Comparison of ENCODE assay signal across 9 cellular contexts in genomic region chr14:33475623-33476022, GRCh38.
DNase-seq lines count a peak whose midpoint lies in the region; ATAC-seq and TF ChIP-seq lines count a peak whose summit lies in the region.
"Had no signal": no experiment of that assay in that cellular context is flagged by ENCODE, and none has a peak within 500 bp of the region (broad histone marks: within the 10 kb centered on the region; RNA-seq: fewer than 3 reads in every experiment).

No MANE protein-coding gene starts in this region.

- no peaks in the 10 kb centered on the region for H3K79me2 ChIP-seq in HCT116 (ENCODE audit: insufficient read depth, low read length)

- H3K27me3 Mint-ChIP-seq in Calu3 (ENCODE audit: unreplicated experiment), result peaks cover 72% of the 10 kb centered on the region
- H3K27me3 Mint-ChIP-seq in brain, result no peaks in the 10 kb centered on the region

- H3K36me3 Mint-ChIP-seq in Calu3 (ENCODE audit: insufficient read depth, unreplicated experiment) (no peaks in the 10 kb centered on the region), brain (no peaks in the 10 kb centered on the region)

- TF ChIP-seq RAD21 in HCT116 (IDR thresholded peaks at IDR 0.05; ENCODE audit: low read depth), result no peak; the same call in 1 of the 2 replicates

- no peak overlapping the region for H3K27ac ChIP-seq in HCT116 (ENCODE audit: low read depth, low read length)
- H3K27ac ChIP-seq: tibial nerve had no signal

- no peaks in the 10 kb centered on the region for H3K36me3 ChIP-seq in HCT116 (ENCODE audit: control insufficient read depth in 1 of 2, insufficient read depth in 2 of 2, low read length in 2 of 2)
- H3K36me3 ChIP-seq: tibial nerve had no signal

- no peak overlapping the region for H3K9ac ChIP-seq in HCT116 (ENCODE audit: low read length)

- RAD21 ChIA-PET in HCT116 (lab: Charles Lee; ENCODE audit: low non-redundant PET in 1 of 2, low total read pairs in 2 of 2, uncharacterized antibody in 2 of 2, unreplicated experiment in 2 of 2), result no interaction called here

- no peaks in the 10 kb centered on the region for H3K4me1 ChIP-seq in HCT116 (ENCODE audit: control insufficient read depth in 1 of 2, insufficient read depth in 2 of 2, low read length in 2 of 2)

- POLR2A ChIA-PET in HCT116 (lab: Charles Lee), result no interaction called here

- H3K4me3 Mint-ChIP-seq in Calu3 (ENCODE audit: low read depth, unreplicated experiment), result no peak overlapping the region
- no peak overlapping the region for H3K4me3 Mint-ChIP-seq in brain

- no peak overlapping the region for H2AFZ ChIP-seq in HCT116 (ENCODE audit: low read depth, low read length, poor library complexity, severe bottlenecking)

- no peaks in the 10 kb centered on the region for H3K27me3 ChIP-seq in HCT116 (ENCODE audit: insufficient read depth, low read length)
- H3K27me3 ChIP-seq: tibial nerve had no signal

- H3K9me2 ChIP-seq in HCT116 (ENCODE audit: insufficient read depth), result no peaks in the 10 kb centered on the region

- ATAC-seq in HCT116 (no peak), HG02870 (IDR thresholded peaks at IDR 0.05; ENCODE audit: unreplicated experiment) (no peak), HG03342 (IDR thresholded peaks at IDR 0.05; ENCODE audit: unreplicated experiment) (no peak), HG02678 (IDR thresholded peaks at IDR 0.05; ENCODE audit: unreplicated experiment) (no peak)

- intact Hi-C loops in Calu3 (cut with micrococcal nuclease; ENCODE audit: unreplicated experiment), result loop anchor here (1.0 kb wide), 2 partner anchors 317 to 849 kb away; no protein-coding TSS in a partner anchor
- intact Hi-C loops in HCT116 (cut with micrococcal nuclease), result loop anchor here (5.0 kb wide), 1 partner anchor 317 kb away; no protein-coding TSS in a partner anchor

- no peak overlapping the region for H3K4me3 ChIP-seq in HCT116 (replicated peaks in 1 of 2; ENCODE audit: low read depth in 1 of 2, low read length in 2 of 2)
- H3K4me3 ChIP-seq: tibial nerve had no signal

- no peaks in the 10 kb centered on the region for H4K20me1 ChIP-seq in HCT116 (ENCODE audit: insufficient read depth)

- no peaks in the 10 kb centered on the region for H3K9me3 Mint-ChIP-seq in Calu3 (ENCODE audit: low read depth, unreplicated experiment)
- no peaks in the 10 kb centered on the region for H3K9me3 Mint-ChIP-seq in brain

- H3K27ac Mint-ChIP-seq in Calu3 (ENCODE audit: unreplicated experiment), result no peak overlapping the region
- H3K27ac Mint-ChIP-seq in brain, result peak overlapping the region in 4 of 5 experiments; percentile 16 to 79 (median 46)

- BruUV-seq in Calu3 (replicated peaks; lab: Mats Ljungman, UMichigan) (no TSS peak), HCT116 (replicated peaks; lab: Mats Ljungman, UMichigan) (no TSS peak)

- H3K4me2 ChIP-seq in HCT116 (ENCODE audit: low read length), result no peak overlapping the region

- DNase-seq in Calu3 (peak; percentile 58), HCT116 (ENCODE audit: low read depth, low spot score) (no peak), NCI-H69 (lab: John Stamatoyannopoulos, UW) (peak; percentile 92), lung microvascular endothelial cell (ENCODE audit: low read depth in 2 of 2) (peak; percentile 79 to 87)

- peak; percentile 44 for TF ChIP-seq CTCF in Calu3 (IDR thresholded peaks at IDR 0.05; ENCODE audit: unreplicated experiment)
- TF ChIP-seq CTCF in HCT116 (IDR thresholded peaks at IDR 0.05 in 2 of 3, conservative IDR thresholded peaks at IDR 0.05 in 1 of 3; ENCODE audit: borderline replicate concordance in 1 of 3, insufficient read depth in 1 of 3, low read depth in 2 of 3, low read length in 2 of 3), result peak in 2 of 3 experiments; percentile 32 to 36; a peak in 4 of 6 replicates
- TF ChIP-seq CTCF in brain (conservative IDR thresholded peaks at IDR 0.05), result peak; percentile 58 to 64

- CTCF ChIA-PET in Calu3 (lab: Charles Lee), result interaction anchor here (1.3 kb wide), 1 partner anchor 318 kb away, joined by 4 read pairs; no protein-coding TSS in a partner anchor
- CTCF ChIA-PET in HCT116 (lab: Charles Lee), result no interaction called here

- no peaks in the 10 kb centered on the region for H3K9me3 ChIP-seq in HCT116 (ENCODE audit: control insufficient read depth in 1 of 2, insufficient read depth in 1 of 2, low read depth in 1 of 2, low read length in 2 of 2)
- H3K9me3 ChIP-seq: tibial nerve had no signal

- H3K4me1 Mint-ChIP-seq in Calu3 (ENCODE audit: low read depth, unreplicated experiment) (no peaks in the 10 kb centered on the region), brain (peaks cover 73% of the 10 kb centered on the region)

- TF ChIP-seq POLR2A in HCT116 (IDR thresholded peaks at IDR 0.05; ENCODE audit: borderline replicate concordance, extremely low read depth, insufficient read depth, insufficient read length), result no peak

TF ChIP-seq in HCT116, 20 proteins besides CTCF, POLR2A, EP300 and RAD21:
- TF ChIP-seq ZBTB33 (IDR thresholded peaks at IDR 0.05; ENCODE audit: extremely low read depth, insufficient replicate concordance, low read length) (no peak), POLR2AphosphoS5 (IDR thresholded peaks at IDR 0.05; ENCODE audit: low read depth, low read length) (no peak), ATF3 (IDR thresholded peaks at IDR 0.05) (no peak), REST (IDR thresholded peaks at IDR 0.05; ENCODE audit: low read depth) (no peak), YY1 (IDR thresholded peaks at IDR 0.05; ENCODE audit: extremely low read depth, insufficient replicate concordance, low read depth, low read length) (no peak), SIN3A (IDR thresholded peaks at IDR 0.05; ENCODE audit: low read depth) (no peak)
